Comparison of ENCODE assay signal across 25 cellular contexts in genomic region chr2:45510701-45511420, GRCh38.
"Had no signal": no experiment of that assay in that cellular context is flagged by ENCODE, and none has a peak within 500 bp of the region (broad histone marks: within the 10 kb centered on the region; RNA-seq: fewer than 3 reads in every experiment).

No MANE protein-coding gene starts in this region.

- H3K27me3 ChIP-seq: gastrocnemius medialis, sigmoid colon, stomach, testis, tibial artery had no signal

- H3K36me3 Mint-ChIP-seq: mesothelial cell of epicardium; natural killer cell treated with Interleukin-12 subunit alpha and Interleukin-12 subunit beta and Interleukin-15 and Interleukin-18, amount 100 ng/mL, for 72 hours; stimulated activated effector memory CD8-positive, alpha-beta T cell treated with anti-CD3 and anti-CD28 coated beads, Interleukin-12 subunit alpha, Interleukin-12 subunit beta, amount 100 ng/mL, for 72 hours; type B pancreatic cell had no signal

- H3K4me3 Mint-ChIP-seq: effector memory CD8-positive, alpha-beta T cell; mesothelial cell of epicardium; naive B cell; natural killer cell treated with Interleukin-12 subunit alpha and Interleukin-12 subunit beta and Interleukin-15 and Interleukin-18, amount 100 ng/mL, for 72 hours; stimulated activated effector memory CD8-positive, alpha-beta T cell treated with anti-CD3 and anti-CD28 coated beads, Interleukin-12 subunit alpha, Interleukin-12 subunit beta, amount 100 ng/mL, for 72 hours; type B pancreatic cell had no signal

- ATAC-seq: effector memory CD8-positive, alpha-beta T cell; esophagus mucosa; gastrocnemius medialis; left lobe of liver; mucosa of descending colon; natural killer cell treated with Interleukin-12 subunit alpha and Interleukin-12 subunit beta and Interleukin-15 and Interleukin-18, amount 100 ng/mL, for 72 hours; psoas muscle; right cardiac atrium; stimulated activated effector memory CD8-positive, alpha-beta T cell treated with anti-CD3 and anti-CD28 coated beads, Interleukin-12 subunit alpha, Interleukin-12 subunit beta, amount 100 ng/mL, for 72 hours had no signal

- H3K4me1 Mint-ChIP-seq: mesothelial cell of epicardium; naive B cell; stimulated activated effector memory CD8-positive, alpha-beta T cell treated with anti-CD3 and anti-CD28 coated beads, Interleukin-12 subunit alpha, Interleukin-12 subunit beta, amount 100 ng/mL, for 72 hours had no signal

- H3K27me3 Mint-ChIP-seq: effector memory CD8-positive, alpha-beta T cell; naive B cell; natural killer cell treated with Interleukin-12 subunit alpha and Interleukin-12 subunit beta and Interleukin-15 and Interleukin-18, amount 100 ng/mL, for 72 hours; type B pancreatic cell had no signal

- H3K9me3 ChIP-seq: gastrocnemius medialis, mucosa of descending colon, psoas muscle, sigmoid colon, stomach, testis, tibial artery had no signal

- H3K4me1 ChIP-seq: gastrocnemius medialis, psoas muscle, sigmoid colon, stomach had no signal

- H3K27ac Mint-ChIP-seq: effector memory CD8-positive, alpha-beta T cell; mesothelial cell of epicardium; natural killer cell treated with Interleukin-12 subunit alpha and Interleukin-12 subunit beta and Interleukin-15 and Interleukin-18, amount 100 ng/mL, for 72 hours; stimulated activated effector memory CD8-positive, alpha-beta T cell treated with anti-CD3 and anti-CD28 coated beads, Interleukin-12 subunit alpha, Interleukin-12 subunit beta, amount 100 ng/mL, for 72 hours; type B pancreatic cell had no signal

- H3K9me3 Mint-ChIP-seq: effector memory CD8-positive, alpha-beta T cell; mesothelial cell of epicardium; naive B cell; natural killer cell treated with Interleukin-12 subunit alpha and Interleukin-12 subunit beta and Interleukin-15 and Interleukin-18, amount 100 ng/mL, for 72 hours; stimulated activated effector memory CD8-positive, alpha-beta T cell treated with anti-CD3 and anti-CD28 coated beads, Interleukin-12 subunit alpha, Interleukin-12 subunit beta, amount 100 ng/mL, for 72 hours; type B pancreatic cell had no signal

- DNase-seq: effector memory CD8-positive, alpha-beta T cell; foreskin fibroblast; gastrocnemius medialis; head of caudate nucleus; mesenchymal stem cell; mucosa of descending colon; naive B cell; nucleus accumbens; psoas muscle; right cardiac atrium; sigmoid colon; stimulated activated CD4-positive, alpha-beta T cell treated with anti-CD3 and anti-CD28 coated beads, Interleukin-2, amount 100 ng/mL, for 24 hours; stimulated activated CD4-positive, alpha-beta T cell treated with anti-CD3 and anti-CD28 coated beads, Interleukin-4, amount 100 ng/mL, for 24 hours; stimulated activated naive CD4-positive, alpha-beta T cell treated with Interleukin-2 at 50 U/mL for 16 hours; stomach; testis; tibial artery had no signal

- H3K36me3 ChIP-seq: gastrocnemius medialis, sigmoid colon, stomach, tibial artery had no signal

- H3K4me3 ChIP-seq: coronary artery, gastrocnemius medialis, lung, mucosa of descending colon, psoas muscle, sigmoid colon, stomach, testis, tibial artery had no signal
